Comparison of ENCODE assay signal across 10 cellular contexts in the genomic region with DNA sequence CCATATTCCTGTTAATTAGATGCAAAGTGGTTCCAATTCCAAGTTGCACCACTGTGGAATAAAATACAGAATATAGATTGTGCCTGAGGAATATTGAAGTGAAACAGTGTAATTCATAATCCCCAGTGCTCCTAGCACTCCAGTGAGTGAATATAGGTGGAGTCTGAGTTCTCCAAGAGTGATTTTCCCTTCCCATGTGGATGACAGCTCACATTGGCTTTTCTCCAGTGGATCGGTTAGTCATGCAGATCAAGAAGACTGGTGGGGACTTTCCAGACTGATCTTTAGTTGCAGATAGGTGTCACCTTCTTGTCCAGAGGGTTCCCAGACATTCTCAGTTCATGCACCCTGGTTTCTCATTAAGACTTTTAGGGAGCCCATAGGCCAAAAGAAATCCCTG. TPM values are rescaled to one million over a fixed set of nuclear protein-coding genes. Genes with fewer than 3 reads are reported as not detected.
DNase-seq lines count a peak whose midpoint lies in the region; ATAC-seq and TF ChIP-seq lines count a peak whose summit lies in the region.
"Had no signal": no experiment of that assay in that cellular context is flagged by ENCODE, and none has a peak within 500 bp of the region (broad histone marks: within the 10 kb centered on the region; RNA-seq: fewer than 3 reads in every experiment).

No MANE protein-coding gene starts in this region.

- H3K4me3 Mint-ChIP-seq in CD14-positive monocyte = peak overlapping the region; percentile 10 to 89
- no peak overlapping the region for H3K4me3 Mint-ChIP-seq in type B pancreatic cell

- ATAC-seq in GM21360 (IDR thresholded peaks at IDR 0.05; ENCODE audit: unreplicated experiment) (no peak), HG02763 (IDR thresholded peaks at IDR 0.05; ENCODE audit: unreplicated experiment) (no peak)

- no peak overlapping the region for H3K27ac ChIP-seq in coronary artery
- H3K27ac ChIP-seq: cardiac muscle cell had no signal

- H3K36me3 Mint-ChIP-seq in CD14-positive monocyte = no peaks in the 10 kb centered on the region
- H3K36me3 Mint-ChIP-seq in type B pancreatic cell = peaks cover 10% of the 10 kb centered on the region

- H3K4me1 Mint-ChIP-seq in CD14-positive monocyte (peaks cover 19% of the 10 kb centered on the region), type B pancreatic cell (ENCODE audit: unreplicated experiment) (peaks cover 23% of the 10 kb centered on the region)

- intact Hi-C loops in CD14-positive monocyte (cut with micrococcal nuclease) = no loop called here

- no peak for DNase-seq in CD14-positive monocyte (ENCODE audit: low spot score)
- DNase-seq in NCI-H226 = peak; percentile 41
- no peak for DNase-seq in coronary artery (ENCODE audit: low spot score)
- peak; percentile 46 for DNase-seq in mucosa of gallbladder (ENCODE audit: low spot score)
- DNase-seq in type B pancreatic cell (ENCODE audit: extremely low spot score, unreplicated experiment) = no peak
- DNase-seq in Ammon's horn (ENCODE audit: low spot score) = no peak

- H3K27me3 Mint-ChIP-seq in CD14-positive monocyte (ENCODE audit: low read depth in 3 of 3) = peaks cover 0 to 4% (median 0%) of the 10 kb centered on the region in 3 donors
- H3K27me3 Mint-ChIP-seq in type B pancreatic cell = no peaks in the 10 kb centered on the region

- TF ChIP-seq CTCF in CD14-positive monocyte (IDR thresholded peaks at IDR 0.05) = no peak
- TF ChIP-seq CTCF in coronary artery (IDR thresholded peaks at IDR 0.05) = no peak
- no peak for TF ChIP-seq CTCF in type B pancreatic cell (conservative IDR thresholded peaks at IDR 0.05)

- peaks cover 0 to 2% (median 0%) of the 10 kb centered on the region in 7 donors for H3K9me3 Mint-ChIP-seq in CD14-positive monocyte
- no peaks in the 10 kb centered on the region for H3K9me3 Mint-ChIP-seq in type B pancreatic cell

- H3K27ac Mint-ChIP-seq in CD14-positive monocyte = no peak overlapping the region
- H3K27ac Mint-ChIP-seq in type B pancreatic cell = no peak overlapping the region

- H3K4me3 ChIP-seq in coronary artery = peak overlapping the region; percentile 13
- H3K4me3 ChIP-seq: cardiac muscle cell, skin epidermis had no signal

RNA-seq across cellular contexts. Expression of gene SPATA13, which starts 47.8 kb away (rescaled TPM):
- 10 to 100 TPM in 1 of 2 donors, 1 to 10 TPM in 1; 9.3 to 11.6 TPM for polyA plus RNA-seq in CD14-positive monocyte
- total RNA-seq in mucosa of gallbladder (52.7 TPM), type B pancreatic cell (ENCODE audit: low replicate concordance) (15.2 and 22.0 TPM in 2 replicates)

Comparison
In these comparisons a context has a peak if more than half of its experiments do, and no peak if none do; other contexts are left out.
1. DNase-seq: peak in NCI-H226 (single experiment) and mucosa of gallbladder (single experiment); none in CD14-positive monocyte (single experiment), coronary artery (single experiment), type B pancreatic cell (single experiment) and Ammon's horn (single experiment).